Comparison of ENCODE assay signal across 19 cellular contexts in genomic region chr5:79938468-79938867, GRCh38. TPM values are rescaled to one million over a fixed set of nuclear protein-coding genes. Genes with fewer than 3 reads are reported as not detected.
DNase-seq lines count a peak whose midpoint lies in the region; ATAC-seq and TF ChIP-seq lines count a peak whose summit lies in the region.
"Had no signal": no experiment of that assay in that cellular context is flagged by ENCODE, and none has a peak within 500 bp of the region (broad histone marks: within the 10 kb centered on the region; RNA-seq: fewer than 3 reads in every experiment).

No MANE protein-coding gene starts in this region.

- no peaks in the 10 kb centered on the region for H3K79me2 ChIP-seq in Loucy (ENCODE audit: insufficient read depth, low read length)

- no peaks in the 10 kb centered on the region for H3K9me3 Mint-ChIP-seq in activated T-cell treated with anti-CD3 and anti-CD28 coated beads, Interleukin-2, amount 50 U/mL, for 4 hours
- H3K9me3 Mint-ChIP-seq in activated T-cell treated with anti-CD3 and anti-CD28 coated beads, Interleukin-2, amount 50 U/mL, for 24 hours: no peaks in the 10 kb centered on the region
- H3K9me3 Mint-ChIP-seq in activated naive CD8-positive, alpha-beta T cell treated with anti-CD3 and anti-CD28 coated beads, Interleukin-2, amount 50 U/mL, for 24 hours: no peaks in the 10 kb centered on the region

- no peaks in the 10 kb centered on the region for H3K36me3 Mint-ChIP-seq in activated T-cell treated with anti-CD3 and anti-CD28 coated beads, Interleukin-2, amount 50 U/mL, for 4 hours (ENCODE audit: insufficient read depth)
- no peaks in the 10 kb centered on the region for H3K36me3 Mint-ChIP-seq in activated T-cell treated with anti-CD3 and anti-CD28 coated beads, Interleukin-2, amount 50 U/mL, for 24 hours (ENCODE audit: low read depth)
- no peaks in the 10 kb centered on the region for H3K36me3 Mint-ChIP-seq in activated naive CD8-positive, alpha-beta T cell treated with anti-CD3 and anti-CD28 coated beads, Interleukin-2, amount 50 U/mL, for 24 hours (ENCODE audit: low read depth)

- H3K9me2 ChIP-seq in Loucy (replicated peaks; ENCODE audit: low read depth, low read length): no peaks in the 10 kb centered on the region

- peak overlapping the region; percentile 38 for H3K9ac ChIP-seq in Loucy (ENCODE audit: low read depth, low read length, poor library complexity, severe bottlenecking)

- H4K20me1 ChIP-seq in Loucy (ENCODE audit: insufficient read depth, low read length, poor library complexity, severe bottlenecking): no peaks in the 10 kb centered on the region

- no peak for DNase-seq in activated T-cell treated with anti-CD3 and anti-CD28 coated beads, Interleukin-2, amount 50 U/mL, for 4 hours
- DNase-seq in activated T-cell treated with anti-CD3 and anti-CD28 coated beads, Interleukin-2, amount 50 U/mL, for 24 hours: no peak
- peak; percentile 28 for DNase-seq in activated naive CD8-positive, alpha-beta T cell treated with anti-CD3 and anti-CD28 coated beads, Interleukin-2, amount 50 U/mL, for 24 hours
- DNase-seq in stimulated activated CD8-positive, alpha-beta memory T cell treated with anti-CD3 and anti-CD28 coated beads, Interleukin-4, amount 100 ng/mL, for 24 hours (ENCODE audit: low read depth): peak; percentile 5
- DNase-seq in NCI-H2171 (lab: John Stamatoyannopoulos, UW) (no peak), germinal center (ENCODE audit: low spot score) (no peak), NOMO-1 treated with DMSO at 0.1 percent for 48 hours (lab: John Stamatoyannopoulos, UW; ENCODE audit: unreplicated experiment) (no peak)
- DNase-seq: adrenal gland; Caco-2; GF-D8; islet precursor cell; NCI-H1092 treated with DMSO at 0.1 percent for 48 hours; NCI-H345; PC-9; right cardiac atrium; stimulated activated CD4-positive, alpha-beta T cell treated with anti-CD3 and anti-CD28 coated beads, Interleukin-4, amount 100 ng/mL, for 4 hours; stomach had no signal

- ATAC-seq in activated T-cell treated with anti-CD3 and anti-CD28 coated beads, Interleukin-2, amount 50 U/mL, for 4 hours: peak; percentile 58 to 76
- ATAC-seq in activated naive CD8-positive, alpha-beta T cell treated with anti-CD3 and anti-CD28 coated beads, Interleukin-2, amount 50 U/mL, for 24 hours: peak; percentile 79
- ATAC-seq: HepG2, right cardiac atrium had no signal

- H2AFZ ChIP-seq in Loucy (ENCODE audit: low read length): no peak overlapping the region; the same call in 1 of the 2 replicates
- H2AFZ ChIP-seq: PC-9 had no signal

- no peak for TF ChIP-seq CTCF in Loucy (conservative IDR thresholded peaks at IDR 0.05; ENCODE audit: low read length)

- no peaks in the 10 kb centered on the region for H3K27me3 ChIP-seq in Loucy (ENCODE audit: insufficient read depth, low read length, poor library complexity, severe bottlenecking)
- H3K27me3 ChIP-seq: adrenal gland, stomach had no signal

- H3K4me3 ChIP-seq in Loucy (ENCODE audit: low read length, poor library complexity, severe bottlenecking): no peak overlapping the region
- H3K4me3 ChIP-seq: adrenal gland, PC-9, stomach had no signal

- peaks cover 4% of the 10 kb centered on the region for H3K4me1 Mint-ChIP-seq in activated T-cell treated with anti-CD3 and anti-CD28 coated beads, Interleukin-2, amount 50 U/mL, for 4 hours (ENCODE audit: low read depth)
- peaks cover 9% of the 10 kb centered on the region for H3K4me1 Mint-ChIP-seq in activated T-cell treated with anti-CD3 and anti-CD28 coated beads, Interleukin-2, amount 50 U/mL, for 24 hours (ENCODE audit: low read depth)
- H3K4me1 Mint-ChIP-seq in activated naive CD8-positive, alpha-beta T cell treated with anti-CD3 and anti-CD28 coated beads, Interleukin-2, amount 50 U/mL, for 24 hours: peaks cover 8% of the 10 kb centered on the region

- H3K4me2 ChIP-seq in Loucy (ENCODE audit: low read depth, low read length, poor library complexity, severe bottlenecking): peak overlapping the region; percentile 1
- H3K4me2 ChIP-seq: PC-9 had no signal

- H3K27ac Mint-ChIP-seq in activated T-cell treated with anti-CD3 and anti-CD28 coated beads, Interleukin-2, amount 50 U/mL, for 24 hours: no peak overlapping the region
- H3K27ac Mint-ChIP-seq in activated naive CD8-positive, alpha-beta T cell treated with anti-CD3 and anti-CD28 coated beads, Interleukin-2, amount 50 U/mL, for 24 hours: no peak overlapping the region

- H3K4me1 ChIP-seq in Loucy (ENCODE audit: insufficient read depth, low read length, poor library complexity, severe bottlenecking): peaks cover 17% of the 10 kb centered on the region
- H3K4me1 ChIP-seq: stomach had no signal

- no peak overlapping the region for H3K4me3 Mint-ChIP-seq in activated T-cell treated with anti-CD3 and anti-CD28 coated beads, Interleukin-2, amount 50 U/mL, for 4 hours
- H3K4me3 Mint-ChIP-seq in activated T-cell treated with anti-CD3 and anti-CD28 coated beads, Interleukin-2, amount 50 U/mL, for 24 hours: no peak overlapping the region
- no peak overlapping the region for H3K4me3 Mint-ChIP-seq in activated naive CD8-positive, alpha-beta T cell treated with anti-CD3 and anti-CD28 coated beads, Interleukin-2, amount 50 U/mL, for 24 hours

- no peaks in the 10 kb centered on the region for H3K9me3 ChIP-seq in Loucy (ENCODE audit: insufficient read depth, low read depth, low read length)
- H3K9me3 ChIP-seq: adrenal gland, stomach had no signal

- H3F3A ChIP-seq in Loucy (ENCODE audit: low read depth): no peaks in the 10 kb centered on the region

- no peaks in the 10 kb centered on the region for H3K36me3 ChIP-seq in Loucy (ENCODE audit: insufficient read depth, low read length)
- H3K36me3 ChIP-seq: adrenal gland, stomach had no signal

- peaks cover 2% of the 10 kb centered on the region for H3K27me3 Mint-ChIP-seq in activated T-cell treated with anti-CD3 and anti-CD28 coated beads, Interleukin-2, amount 50 U/mL, for 4 hours (ENCODE audit: low read depth)
- H3K27me3 Mint-ChIP-seq in activated T-cell treated with anti-CD3 and anti-CD28 coated beads, Interleukin-2, amount 50 U/mL, for 24 hours: no peaks in the 10 kb centered on the region
- peaks cover 3% of the 10 kb centered on the region for H3K27me3 Mint-ChIP-seq in activated naive CD8-positive, alpha-beta T cell treated with anti-CD3 and anti-CD28 coated beads, Interleukin-2, amount 50 U/mL, for 24 hours

RNA-seq across cellular contexts. Expression of gene MTX3, which starts 52.6 kb away (rescaled TPM):
- 10 to 100 TPM; 14.8 to 15.0 (median 14.9) TPM for total RNA-seq in activated T-cell treated with anti-CD3 and anti-CD28 coated beads, Interleukin-2, amount 50 U/mL, for 4 hours

Comparison
In these comparisons a context has a peak if more than half of its experiments do, and no peak if none do; other contexts are left out.
1. DNase-seq: peak in activated naive CD8-positive, alpha-beta T cell treated with anti-CD3 and anti-CD28 coated beads, Interleukin-2, amount 50 U/mL, for 24 hours (single experiment) and stimulated activated CD8-positive, alpha-beta memory T cell treated with anti-CD3 and anti-CD28 coated beads, Interleukin-4, amount 100 ng/mL, for 24 hours (single experiment); none in activated T-cell treated with anti-CD3 and anti-CD28 coated beads, Interleukin-2, amount 50 U/mL, for 4 hours (single experiment), activated T-cell treated with anti-CD3 and anti-CD28 coated beads, Interleukin-2, amount 50 U/mL, for 24 hours (single experiment), NCI-H2171 (single experiment), germinal center (single experiment) and NOMO-1 treated with DMSO at 0.1 percent for 48 hours (single experiment).